8 cellular contexts compared by ENCODE assay signal in genomic region chr1:171553960-171554359, GRCh38.
DNase-seq lines count a peak whose midpoint lies in the region; ATAC-seq and TF ChIP-seq lines count a peak whose summit lies in the region.
"Not testable (repeated sequence)": the region's sequence is repeated elsewhere in the genome, so short reads cannot be mapped to it uniquely, and the experiment has no call there.

No MANE protein-coding gene starts in this region.

- H3K4me3 Mint-ChIP-seq in activated naive CD4-positive, alpha-beta T cell treated with anti-CD3 and anti-CD28 coated beads, Interleukin-2, amount 50 U/mL, for 24 hours; stimulated activated effector memory CD8-positive, alpha-beta T cell treated with anti-CD3 and anti-CD28 coated beads, Interleukin-12 subunit alpha, Interleukin-12 subunit beta, amount 100 ng/mL, for 72 hours: not testable (repeated sequence)
- H3K4me3 Mint-ChIP-seq in endothelial cell (ENCODE audit: unreplicated experiment), result peak overlapping the region; percentile 68

- H2BK12ac ChIP-seq in mesenchymal stem cell (ENCODE audit: low read length in 2 of 2), result not testable (repeated sequence)

- not testable (repeated sequence) for H3K4me2 ChIP-seq in Karpas-422 (ENCODE audit: low read depth, low read length, poor library complexity, severe bottlenecking); mesenchymal stem cell (ENCODE audit: low read length, poor library complexity, severe bottlenecking)

- H3K23ac ChIP-seq in mesenchymal stem cell (ENCODE audit: low read length in 2 of 2), result not testable (repeated sequence)

- H3K9ac ChIP-seq in Karpas-422 (ENCODE audit: low read length); mesenchymal stem cell (ENCODE audit: low read length): not testable (repeated sequence)

- not testable (repeated sequence) for H2AK5ac ChIP-seq in mesenchymal stem cell (ENCODE audit: low read length, severe bottlenecking)

- peaks cover 44% of the 10 kb centered on the region for H3K4me1 Mint-ChIP-seq in activated naive CD4-positive, alpha-beta T cell treated with anti-CD3 and anti-CD28 coated beads, Interleukin-2, amount 50 U/mL, for 24 hours
- not testable (repeated sequence) for H3K4me1 Mint-ChIP-seq in endothelial cell (ENCODE audit: unreplicated experiment)
- peaks cover 38% of the 10 kb centered on the region for H3K4me1 Mint-ChIP-seq in stimulated activated effector memory CD8-positive, alpha-beta T cell treated with anti-CD3 and anti-CD28 coated beads, Interleukin-12 subunit alpha, Interleukin-12 subunit beta, amount 100 ng/mL, for 72 hours

- not testable (repeated sequence) for H4K20me1 ChIP-seq in Karpas-422 (ENCODE audit: insufficient read depth, low read depth, low read length)

- H3K79me1 ChIP-seq in mesenchymal stem cell (replicated peaks; ENCODE audit: low read length, poor library complexity, severe bottlenecking), result peaks cover 19% of the 10 kb centered on the region

- H3K36me3 Mint-ChIP-seq in activated naive CD4-positive, alpha-beta T cell treated with anti-CD3 and anti-CD28 coated beads, Interleukin-2, amount 50 U/mL, for 24 hours, result peaks cover 59% of the 10 kb centered on the region
- H3K36me3 Mint-ChIP-seq in endothelial cell (ENCODE audit: low read depth, unreplicated experiment), result peaks cover 87% of the 10 kb centered on the region
- H3K36me3 Mint-ChIP-seq in stimulated activated effector memory CD8-positive, alpha-beta T cell treated with anti-CD3 and anti-CD28 coated beads, Interleukin-12 subunit alpha, Interleukin-12 subunit beta, amount 100 ng/mL, for 72 hours, result not testable (repeated sequence)

- H2AFZ ChIP-seq in Karpas-422 (ENCODE audit: low read length); mesenchymal stem cell (ENCODE audit: low read depth, low read length): not testable (repeated sequence)

- H3K27ac ChIP-seq in Karpas-422 (ENCODE audit: low read length); mesenchymal stem cell (ENCODE audit: low read length, poor library complexity, severe bottlenecking): not testable (repeated sequence)

- H3K36me3 ChIP-seq in Karpas-422 (ENCODE audit: insufficient read depth, low read length) (peaks cover 52% of the 10 kb centered on the region), mesenchymal stem cell (ENCODE audit: control insufficient read depth in 1 of 2, insufficient read depth in 2 of 2, low read depth in 1 of 2, low read length in 2 of 2) (peaks cover 23 to 64% of the 10 kb centered on the region in 2 experiments)

- no CpG with 5 or more reads among the region's 1 CpG for WGBS in mesenchymal stem cell

- H3K9me3 Mint-ChIP-seq in activated naive CD4-positive, alpha-beta T cell treated with anti-CD3 and anti-CD28 coated beads, Interleukin-2, amount 50 U/mL, for 24 hours; endothelial cell (ENCODE audit: unreplicated experiment); stimulated activated effector memory CD8-positive, alpha-beta T cell treated with anti-CD3 and anti-CD28 coated beads, Interleukin-12 subunit alpha, Interleukin-12 subunit beta, amount 100 ng/mL, for 72 hours: not testable (repeated sequence)

- H3K9me3 ChIP-seq in Karpas-422 (ENCODE audit: low read length); mesenchymal stem cell (ENCODE audit: control insufficient read depth, low read length): not testable (repeated sequence)

- not testable (repeated sequence) for H3K27me3 ChIP-seq in Karpas-422 (ENCODE audit: low read length); mesenchymal stem cell (ENCODE audit: control insufficient read depth in 1 of 2, insufficient read depth in 1 of 2, low read length in 2 of 2)

- H3K14ac ChIP-seq in mesenchymal stem cell (ENCODE audit: low read length in 2 of 2), result not testable (repeated sequence)

- not testable (repeated sequence) for H3K4me1 ChIP-seq in Karpas-422 (ENCODE audit: low read length); mesenchymal stem cell (ENCODE audit: control insufficient read depth, insufficient read depth, low read depth, low read length)

- DNase-seq in COLO668 (lab: John Stamatoyannopoulos, UW; ENCODE audit: unreplicated experiment) (peak; percentile 40), Karpas-422 (peak; percentile 70), NCI-H2107 (lab: John Stamatoyannopoulos, UW) (peak; percentile 31), NCI-H774 (lab: John Stamatoyannopoulos, UW) (peak; percentile 75), mesenchymal stem cell (peak; percentile 13)
- DNase-seq in endothelial cell (ENCODE audit: low spot score); stimulated activated effector memory CD8-positive, alpha-beta T cell treated with anti-CD3 and anti-CD28 coated beads, Interleukin-12 subunit alpha, Interleukin-12 subunit beta, amount 100 ng/mL, for 72 hours (ENCODE audit: low spot score in 2 of 2): not testable (repeated sequence)

- H3K4me3 ChIP-seq in Karpas-422 (ENCODE audit: low read length); mesenchymal stem cell (ENCODE audit: insufficient read depth in 1 of 2, low read depth in 1 of 2, low read length in 2 of 2): not testable (repeated sequence)

- peak overlapping the region; percentile 52 for H3K27ac Mint-ChIP-seq in activated naive CD4-positive, alpha-beta T cell treated with anti-CD3 and anti-CD28 coated beads, Interleukin-2, amount 50 U/mL, for 24 hours
- not testable (repeated sequence) for H3K27ac Mint-ChIP-seq in endothelial cell (ENCODE audit: unreplicated experiment)
- H3K27ac Mint-ChIP-seq in stimulated activated effector memory CD8-positive, alpha-beta T cell treated with anti-CD3 and anti-CD28 coated beads, Interleukin-12 subunit alpha, Interleukin-12 subunit beta, amount 100 ng/mL, for 72 hours, result peak overlapping the region; percentile 78

- H3K4ac ChIP-seq in mesenchymal stem cell (ENCODE audit: low read depth in 1 of 2, low read length in 2 of 2), result not testable (repeated sequence)

- H3K9me2 ChIP-seq in Karpas-422 (replicated peaks; ENCODE audit: insufficient read depth, low read length), result not testable (repeated sequence)

- not testable (repeated sequence) for H4K8ac ChIP-seq in mesenchymal stem cell (ENCODE audit: low read length)

- H3K79me2 ChIP-seq in Karpas-422 (ENCODE audit: low read length), result peaks cover 37% of the 10 kb centered on the region

- not testable (repeated sequence) for H4K91ac ChIP-seq in mesenchymal stem cell (ENCODE audit: low read length)

- ATAC-seq in stimulated activated effector memory CD8-positive, alpha-beta T cell treated with anti-CD3 and anti-CD28 coated beads, Interleukin-12 subunit alpha, Interleukin-12 subunit beta, amount 100 ng/mL, for 72 hours, result not testable (repeated sequence)

- not testable (repeated sequence) for H2BK15ac ChIP-seq in mesenchymal stem cell (ENCODE audit: low read depth, poor library complexity, severe bottlenecking)

- not testable (repeated sequence) for TF ChIP-seq CTCF in endothelial cell (IDR thresholded peaks at IDR 0.05; ENCODE audit: unreplicated experiment)

- H2BK5ac ChIP-seq in mesenchymal stem cell (ENCODE audit: low read depth, low read length, poor library complexity, severe bottlenecking), result not testable (repeated sequence)

- not testable (repeated sequence) for H2BK120ac ChIP-seq in mesenchymal stem cell (ENCODE audit: low read depth, low read length)

- H3K27me3 Mint-ChIP-seq in activated naive CD4-positive, alpha-beta T cell treated with anti-CD3 and anti-CD28 coated beads, Interleukin-2, amount 50 U/mL, for 24 hours; endothelial cell (ENCODE audit: unreplicated experiment): not testable (repeated sequence)

- H3K18ac ChIP-seq in mesenchymal stem cell (ENCODE audit: low read depth in 1 of 2, low read length in 2 of 2), result not testable (repeated sequence)
